8 cellular contexts compared by ENCODE assay signal in the genomic region with DNA sequence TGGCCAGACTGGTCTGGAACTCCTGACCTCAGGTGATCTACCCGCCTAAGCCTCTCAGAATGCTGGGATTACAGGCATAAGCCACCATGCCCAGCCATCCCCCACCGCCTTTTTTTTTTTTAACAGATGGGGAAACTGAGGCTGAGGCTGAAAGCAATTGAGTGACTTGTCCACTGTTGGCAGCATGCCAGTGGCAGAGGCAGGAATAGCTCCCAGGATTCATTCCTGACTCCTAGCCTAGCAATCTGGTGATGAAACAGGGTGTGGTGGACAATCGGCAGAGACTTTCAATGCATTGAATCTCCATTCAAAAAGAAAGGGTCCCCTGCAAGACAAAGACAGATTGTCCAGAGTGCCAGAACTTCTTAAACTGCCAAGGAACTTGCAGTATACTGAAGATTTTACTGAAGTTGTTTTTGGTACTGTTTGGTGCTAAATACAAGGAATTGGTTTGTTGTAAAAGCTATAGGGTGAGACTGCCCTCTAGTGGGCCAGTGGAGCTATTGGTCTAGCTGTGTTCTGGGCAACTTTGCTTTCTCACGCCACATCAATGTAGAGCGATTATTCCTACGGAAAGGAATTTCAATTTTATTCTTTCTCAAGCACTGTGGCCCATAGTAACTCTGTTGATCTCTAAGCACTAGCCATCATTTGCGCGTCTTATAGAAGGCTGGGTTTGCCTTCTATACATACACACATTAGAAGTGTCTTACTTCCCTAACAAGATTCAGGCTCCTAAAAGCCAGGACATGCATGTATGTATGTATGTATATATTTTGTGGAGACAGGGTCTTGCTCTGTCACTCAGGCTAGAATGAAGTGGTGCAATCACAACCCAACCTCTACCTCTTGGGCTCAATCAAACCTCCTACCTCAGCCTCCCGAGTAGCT. TPM values are rescaled to one million over a fixed set of nuclear protein-coding genes. Genes with fewer than 3 reads are reported as not detected.
DNase-seq lines count a peak whose midpoint lies in the region; ATAC-seq lines count a peak whose summit lies in the region.

No MANE protein-coding gene starts in this region.

- H3K56ac ChIP-seq in mesendoderm (ENCODE audit: low read length) = no peak overlapping the region

- H3K27ac Mint-ChIP-seq in activated CD4-positive, alpha-beta memory T cell treated with anti-CD3 and anti-CD28 coated beads, Interleukin-2, amount 10 ng/mL, durations not matched to agents 7 days and 5 days = no peak overlapping the region

- DNase-seq in AML-193 (lab: John Stamatoyannopoulos, UW) (peak; percentile 53 to 65), H7 (peak; percentile 73), NCI-H748 (lab: John Stamatoyannopoulos, UW; ENCODE audit: unreplicated experiment) (peak; percentile 45), mesendoderm (peak; percentile 79)
- DNase-seq in activated CD4-positive, alpha-beta memory T cell treated with anti-CD3 and anti-CD28 coated beads, Interleukin-2, amount 10 ng/mL, durations not matched to agents 7 days and 5 days = peak; percentile 62
- DNase-seq in effector memory CD4-positive, alpha-beta T cell = peak; percentile 6 to 51 (median 28)
- peak; percentile 26 to 39 for DNase-seq in stimulated activated CD8-positive, alpha-beta memory T cell treated with anti-CD3 and anti-CD28 coated beads, Interleukin-2, amount 100 ng/mL, for 1 hour (ENCODE audit: low read depth in 2 of 2)

- CTCF ChIA-PET in activated CD4-positive, alpha-beta memory T cell treated with anti-CD3 and anti-CD28 coated beads, Interleukin-2, amount 10 ng/mL, durations not matched to agents 7 days and 5 days (lab: Charles Lee) = interaction anchor here (0.6 to 4.0 kb wide), 41 partner anchors 11 to 1160 kb away, joined by 3 to 42 read pairs (median 4); no protein-coding TSS in a partner anchor

- H3K4ac ChIP-seq in mesendoderm (ENCODE audit: low read depth, low read length) = no peak overlapping the region

- H3K27me3 ChIP-seq in H7 (ENCODE audit: control insufficient read depth, insufficient read depth, low read length) (no peaks in the 10 kb centered on the region), mesendoderm (ENCODE audit: insufficient read depth, low read length, poor library complexity) (no peaks in the 10 kb centered on the region)
- H3K27me3 ChIP-seq in effector memory CD4-positive, alpha-beta T cell (replicated peaks; ENCODE audit: control insufficient read depth, insufficient read depth, low read length, poor library complexity, severe bottlenecking) = no peaks in the 10 kb centered on the region

- no peaks in the 10 kb centered on the region for H3K9me3 ChIP-seq in effector memory CD4-positive, alpha-beta T cell (ENCODE audit: control insufficient read depth, low read length)

- no peak overlapping the region for H3K27ac ChIP-seq in effector memory CD4-positive, alpha-beta T cell (ENCODE audit: insufficient read depth, low read length, poor library complexity, severe bottlenecking)
- H3K27ac ChIP-seq in mesendoderm (ENCODE audit: low read depth, low read length) = no peak overlapping the region

- H3K36me3 ChIP-seq in H7 (replicated peaks; ENCODE audit: control insufficient read depth, insufficient read depth, low read length) (peaks cover 12% of the 10 kb centered on the region), mesendoderm (ENCODE audit: control insufficient read depth, insufficient read depth, low read length) (no peaks in the 10 kb centered on the region)
- no peaks in the 10 kb centered on the region for H3K36me3 ChIP-seq in effector memory CD4-positive, alpha-beta T cell (ENCODE audit: control insufficient read depth, insufficient read depth, low read length)

- no peaks in the 10 kb centered on the region for H3K9me3 Mint-ChIP-seq in activated CD4-positive, alpha-beta memory T cell treated with anti-CD3 and anti-CD28 coated beads, Interleukin-2, amount 10 ng/mL, durations not matched to agents 7 days and 5 days

- no peaks in the 10 kb centered on the region for H3K79me2 ChIP-seq in mesendoderm (ENCODE audit: control insufficient read depth, insufficient read depth, low read length)

- H3K18ac ChIP-seq in mesendoderm (ENCODE audit: low read length) = no peak overlapping the region

- H2AK5ac ChIP-seq in mesendoderm (ENCODE audit: low read length) = no peak overlapping the region

- no peaks in the 10 kb centered on the region for H3K4me1 Mint-ChIP-seq in activated CD4-positive, alpha-beta memory T cell treated with anti-CD3 and anti-CD28 coated beads, Interleukin-2, amount 10 ng/mL, durations not matched to agents 7 days and 5 days

- no peak overlapping the region for H3K4me3 Mint-ChIP-seq in activated CD4-positive, alpha-beta memory T cell treated with anti-CD3 and anti-CD28 coated beads, Interleukin-2, amount 10 ng/mL, durations not matched to agents 7 days and 5 days

- H3K23ac ChIP-seq in mesendoderm (ENCODE audit: low read length) = no peak overlapping the region

- no CpG with 5 or more reads among the region's 9 CpGs for WGBS in mesendoderm (ENCODE audit: extremely low coverage, insufficient coverage, low lambda C conversion rate)

- no peak overlapping the region for H2BK120ac ChIP-seq in mesendoderm (ENCODE audit: low read depth, low read length)

- no peaks in the 10 kb centered on the region for H3K4me1 ChIP-seq in effector memory CD4-positive, alpha-beta T cell (ENCODE audit: control insufficient read depth, insufficient read depth, low read length, poor library complexity, severe bottlenecking)
- no peaks in the 10 kb centered on the region for H3K4me1 ChIP-seq in mesendoderm (ENCODE audit: control insufficient read depth, low read depth, low read length)

- H2BK15ac ChIP-seq in mesendoderm (replicated peaks; ENCODE audit: low read depth) = no peak overlapping the region

- H3K27me3 Mint-ChIP-seq in activated CD4-positive, alpha-beta memory T cell treated with anti-CD3 and anti-CD28 coated beads, Interleukin-2, amount 10 ng/mL, durations not matched to agents 7 days and 5 days = peaks cover 5% of the 10 kb centered on the region

- H3K79me1 ChIP-seq in mesendoderm (ENCODE audit: low read length) = peaks cover 7% of the 10 kb centered on the region

- no peak overlapping the region for H3K9ac ChIP-seq in mesendoderm (ENCODE audit: low read length)

- H3K4me2 ChIP-seq in mesendoderm (ENCODE audit: low read length) = no peak overlapping the region

- no peak overlapping the region for H4K8ac ChIP-seq in mesendoderm (ENCODE audit: low read depth, low read length)

- no peak overlapping the region for H4K5ac ChIP-seq in mesendoderm (ENCODE audit: low read length)

- H3K4me3 ChIP-seq in H7 (ENCODE audit: insufficient read depth, low read depth, low read length) (no peak overlapping the region), mesendoderm (ENCODE audit: low read length) (no peak overlapping the region)
- no peak overlapping the region for H3K4me3 ChIP-seq in effector memory CD4-positive, alpha-beta T cell (ENCODE audit: insufficient read depth, low read depth, low read length, poor library complexity, severe bottlenecking)

- no peaks in the 10 kb centered on the region for H3K36me3 Mint-ChIP-seq in activated CD4-positive, alpha-beta memory T cell treated with anti-CD3 and anti-CD28 coated beads, Interleukin-2, amount 10 ng/mL, durations not matched to agents 7 days and 5 days (ENCODE audit: low read depth)

- POLR2A ChIA-PET in activated CD4-positive, alpha-beta memory T cell treated with anti-CD3 and anti-CD28 coated beads, Interleukin-2, amount 10 ng/mL, durations not matched to agents 7 days and 5 days (lab: Charles Lee) = interaction anchor here (0.5 to 2.0 kb wide), 2 partner anchors 358 to 440 kb away, joined by 3 to 4 read pairs; no protein-coding TSS in a partner anchor

- H2BK5ac ChIP-seq in mesendoderm (ENCODE audit: low read length) = no peak overlapping the region

- no peak for ATAC-seq in GM21381 (IDR thresholded peaks at IDR 0.05; ENCODE audit: unreplicated experiment)

RNA-seq across cellular contexts. Expression of gene C22orf31, which starts 21.0 kb away (rescaled TPM):
- not detected in 2 replicates for total RNA-seq in H7 (2014; rRNA removed; shearing (Covaris generic))
- total RNA-seq in activated CD4-positive, alpha-beta memory T cell treated with anti-CD3 and anti-CD28 coated beads, Interleukin-2, amount 10 ng/mL, durations not matched to agents 7 days and 5 days = not detected
- polyA plus RNA-seq in mesendoderm (2013, experiment 1 of 2) = not detected
- polyA plus RNA-seq in mesendoderm (2013, experiment 2 of 2) = not detected

RNA-seq across cellular contexts. Expression of gene KREMEN1, which starts 32.2 kb away (rescaled TPM):
- total RNA-seq in H7 (2014; rRNA removed; shearing (Covaris generic)) = 1.8 and 2.4 TPM in 2 replicates
- not detected for total RNA-seq in activated CD4-positive, alpha-beta memory T cell treated with anti-CD3 and anti-CD28 coated beads, Interleukin-2, amount 10 ng/mL, durations not matched to agents 7 days and 5 days
- polyA plus RNA-seq in mesendoderm (2013, experiment 1 of 2) = 1.6 TPM
- 1.5 TPM for polyA plus RNA-seq in mesendoderm (2013, experiment 2 of 2)

Comparison
In these comparisons a context has a peak if more than half of its experiments do, and no peak if none do; other contexts are left out.
1. DNase-seq: peak in every context shown above with its lines; median percentile 79 in mesendoderm; 73 in H7; 62 in activated CD4-positive, alpha-beta memory T cell treated with anti-CD3 and anti-CD28 coated beads, Interleukin-2, amount 10 ng/mL, durations not matched to agents 7 days and 5 days; 59 in AML-193; 45 in NCI-H748; 32 in stimulated activated CD8-positive, alpha-beta memory T cell treated with anti-CD3 and anti-CD28 coated beads, Interleukin-2, amount 100 ng/mL, for 1 hour; 28 in effector memory CD4-positive, alpha-beta T cell.